In the genomic region with DNA sequence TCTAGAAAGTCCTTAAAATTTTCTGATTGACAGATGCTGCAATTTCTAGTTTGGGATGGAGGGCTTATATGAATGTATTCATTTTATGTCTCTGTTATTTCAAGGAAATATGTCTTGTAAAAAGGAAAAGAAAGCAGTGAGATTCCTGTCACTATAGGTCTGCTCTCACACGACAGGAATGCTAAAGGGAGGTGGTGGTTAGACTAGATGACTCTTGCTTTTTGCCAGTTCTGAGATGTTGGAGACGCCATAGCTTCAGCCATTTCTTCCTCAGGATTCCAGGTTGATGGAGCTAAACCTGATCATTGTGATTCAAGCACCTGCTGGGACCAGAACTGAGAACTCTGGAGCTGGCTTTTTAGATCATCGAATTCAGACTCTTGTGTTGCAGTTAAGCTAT, we compare ENCODE assay signal across 22 cellular contexts. TPM values are rescaled to one million over a fixed set of nuclear protein-coding genes. Genes with fewer than 3 reads are reported as not detected.
"Had no signal": no experiment of that assay in that cellular context is flagged by ENCODE, and none has a peak within 500 bp of the region (broad histone marks: within the 10 kb centered on the region; RNA-seq: fewer than 3 reads in every experiment).

No MANE protein-coding gene starts in this region.

- H3K36me3 ChIP-seq: left ventricle myocardium inferior had no signal

- H3K9me3 Mint-ChIP-seq: activated naive CD4-positive, alpha-beta T cell treated with anti-CD3 and anti-CD28 coated beads, Interleukin-2, amount 50 U/mL, for 24 hours; activated T-cell treated with anti-CD3 and anti-CD28 coated beads, Interleukin-2, amount 50 U/mL, for 24 hours; endodermal cell; natural killer cell treated with Interleukin-12 subunit alpha and Interleukin-12 subunit beta and Interleukin-15 and Interleukin-18, amount 100 ng/mL, for 72 hours; T-cell had no signal

- H3K4me3 Mint-ChIP-seq: activated CD8-positive, alpha-beta memory T cell treated with anti-CD3 and anti-CD28 coated beads, Interleukin-2, amount 10 ng/mL, durations not matched to agents 7 days and 5 days; activated naive CD4-positive, alpha-beta T cell treated with anti-CD3 and anti-CD28 coated beads, Interleukin-2, amount 50 U/mL, for 24 hours; activated T-cell treated with anti-CD3 and anti-CD28 coated beads, Interleukin-2, amount 50 U/mL, for 24 hours; endodermal cell; natural killer cell treated with Interleukin-12 subunit alpha and Interleukin-12 subunit beta and Interleukin-15 and Interleukin-18, amount 100 ng/mL, for 72 hours; T-cell had no signal

- H3K27ac ChIP-seq: left ventricle myocardium inferior had no signal

- DNase-seq: activated CD4-positive, alpha-beta T cell treated with anti-CD3 and anti-CD28 coated beads for 1 hour; activated CD4-positive, alpha-beta T cell treated with anti-CD3 and anti-CD28 coated beads, Interleukin-2, amount 50 U/mL, for 4 hours; activated effector memory CD4-positive, alpha-beta T cell treated with anti-CD3 and anti-CD28 coated beads, Interleukin-2, amount 50 U/mL, for 16 hours; activated T-cell treated with anti-CD3 and anti-CD28 coated beads, Interleukin-2, amount 50 U/mL, for 24 hours; amniotic stem cell; hippocampal formation; kidney; left ventricle myocardium inferior; right cardiac atrium; stimulated activated CD4-positive, alpha-beta T cell treated with anti-CD3 and anti-CD28 coated beads, Interleukin-4, amount 100 ng/mL, for 4 hours; stimulated activated naive CD4-positive, alpha-beta T cell treated with Interleukin-2 at 50 U/mL for 16 hours; T-cell; T-helper 9 cell had no signal

- H3K36me3 Mint-ChIP-seq: activated CD8-positive, alpha-beta memory T cell treated with anti-CD3 and anti-CD28 coated beads, Interleukin-2, amount 10 ng/mL, durations not matched to agents 7 days and 5 days; activated naive CD4-positive, alpha-beta T cell treated with anti-CD3 and anti-CD28 coated beads, Interleukin-2, amount 50 U/mL, for 24 hours; brain; natural killer cell treated with Interleukin-12 subunit alpha and Interleukin-12 subunit beta and Interleukin-15 and Interleukin-18, amount 100 ng/mL, for 72 hours; T-cell had no signal

- H3K4me3 ChIP-seq: left ventricle myocardium inferior had no signal

- H3K9me3 ChIP-seq: left ventricle myocardium inferior had no signal

- H3K27me3 Mint-ChIP-seq: activated T-cell treated with anti-CD3 and anti-CD28 coated beads, Interleukin-2, amount 50 U/mL, for 24 hours had no signal

- H3K27ac Mint-ChIP-seq: activated CD8-positive, alpha-beta memory T cell treated with anti-CD3 and anti-CD28 coated beads, Interleukin-2, amount 10 ng/mL, durations not matched to agents 7 days and 5 days; activated naive CD4-positive, alpha-beta T cell treated with anti-CD3 and anti-CD28 coated beads, Interleukin-2, amount 50 U/mL, for 24 hours; activated T-cell treated with anti-CD3 and anti-CD28 coated beads, Interleukin-2, amount 50 U/mL, for 24 hours; endodermal cell; natural killer cell treated with Interleukin-12 subunit alpha and Interleukin-12 subunit beta and Interleukin-15 and Interleukin-18, amount 100 ng/mL, for 72 hours; progenitor cell of endocrine pancreas; T-cell had no signal

- FAIRE-seq: kidney, small intestine had no signal

RNA-seq across cellular contexts. Expression of gene FOXO6, which starts 46.9 kb away (rescaled TPM):
- total RNA-seq: activated CD8-positive, alpha-beta memory T cell treated with anti-CD3 and anti-CD28 coated beads, Interleukin-2, amount 10 ng/mL, durations not matched to agents 7 days and 5 days; dermis blood vessel endothelial cell; glomerular endothelial cell; natural killer cell treated with Interleukin-12 subunit alpha and Interleukin-12 subunit beta and Interleukin-15 and Interleukin-18, amount 100 ng/mL, for 72 hours had no signal
